ENCODE assay signal across 28 cellular contexts in genomic region chr5:152592416-152592815, GRCh38.
DNase-seq lines count a peak whose midpoint lies in the region; ATAC-seq and TF ChIP-seq lines count a peak whose summit lies in the region.
"Had no signal": no experiment of that assay in that cellular context is flagged by ENCODE, and none has a peak within 500 bp of the region (broad histone marks: within the 10 kb centered on the region; RNA-seq: fewer than 3 reads in every experiment).

No MANE protein-coding gene starts in this region.

- peaks cover 0 to 14% (median 0%) of the 10 kb centered on the region in 3 donors for H3K9me3 ChIP-seq in gastroesophageal sphincter
- H3K9me3 ChIP-seq: neutrophil, psoas muscle, testis, uterus had no signal

- H3K27ac ChIP-seq in RWPE1 (no peak overlapping the region), gastroesophageal sphincter (no peak overlapping the region)
- H3K27ac ChIP-seq: brain microvascular endothelial cell, heart right ventricle, neutrophil, psoas muscle, testis, uterus had no signal

- no peak for ATAC-seq in activated T-helper 17 cell treated with anti-CD3 and anti-CD28 coated beads, Interleukin-2, amount 50 U/mL, for 72 hours (replicated peaks)
- ATAC-seq in HG02885 (IDR thresholded peaks at IDR 0.05; ENCODE audit: poor library complexity, unreplicated experiment): no peak
- no peak for ATAC-seq in gastroesophageal sphincter
- ATAC-seq: activated CD8-positive, alpha-beta memory T cell treated with anti-CD3 and anti-CD28 coated beads, Interleukin-2, amount 10 ng/mL, durations not matched to agents 7 days and 5 days; heart right ventricle; psoas muscle; Right ventricle myocardium inferior; WTC11 had no signal

- H3K36me3 ChIP-seq in gastroesophageal sphincter: no peaks in the 10 kb centered on the region
- H3K36me3 ChIP-seq: brain microvascular endothelial cell, heart right ventricle, neutrophil, uterus had no signal

- no peaks in the 10 kb centered on the region for H3K36me3 Mint-ChIP-seq in type B pancreatic cell
- H3K36me3 Mint-ChIP-seq in activated T-helper 17 cell treated with anti-CD3 and anti-CD28 coated beads, Interleukin-2, amount 50 U/mL, for 72 hours (ENCODE audit: low read depth): no peaks in the 10 kb centered on the region
- H3K36me3 Mint-ChIP-seq: activated CD8-positive, alpha-beta memory T cell treated with anti-CD3 and anti-CD28 coated beads, Interleukin-2, amount 10 ng/mL, durations not matched to agents 7 days and 5 days had no signal

- POLR2A ChIA-PET in RWPE1 (lab: Yijun Ruan, JAX; ENCODE audit: low non-redundant PET): no interaction called here

- H3K4me1 ChIP-seq in gastroesophageal sphincter: no peaks in the 10 kb centered on the region
- H3K4me1 ChIP-seq: heart right ventricle, psoas muscle, testis, uterus had no signal

- 38 to 87% methylated on average over 2 of the region's 2 CpGs for WGBS in gastroesophageal sphincter (ENCODE audit: low coverage in 1 of 2), 2 donors

- no peaks in the 10 kb centered on the region for H3K9me3 Mint-ChIP-seq in type B pancreatic cell
- H3K9me3 Mint-ChIP-seq in activated T-helper 17 cell treated with anti-CD3 and anti-CD28 coated beads, Interleukin-2, amount 50 U/mL, for 72 hours: peaks cover 4% of the 10 kb centered on the region
- H3K9me3 Mint-ChIP-seq: CD4-positive, alpha-beta T cell had no signal

- no peaks in the 10 kb centered on the region for H3K4me1 Mint-ChIP-seq in type B pancreatic cell (ENCODE audit: unreplicated experiment)
- no peaks in the 10 kb centered on the region for H3K4me1 Mint-ChIP-seq in activated T-helper 17 cell treated with anti-CD3 and anti-CD28 coated beads, Interleukin-2, amount 50 U/mL, for 72 hours
- H3K4me1 Mint-ChIP-seq: activated CD8-positive, alpha-beta memory T cell treated with anti-CD3 and anti-CD28 coated beads, Interleukin-2, amount 10 ng/mL, durations not matched to agents 7 days and 5 days had no signal

- TF ChIP-seq EP300 in gastroesophageal sphincter (IDR thresholded peaks at IDR 0.05): no peak

- TF ChIP-seq CTCF in RWPE1 (conservative IDR thresholded peaks at IDR 0.05; ENCODE audit: low read depth) (no peak; the same call in 1 of the 2 replicates), epithelial cell of esophagus (IDR thresholded peaks at IDR 0.05; ENCODE audit: insufficient read depth, low read depth, low read length, missing control alignments) (peak; percentile 33), type B pancreatic cell (conservative IDR thresholded peaks at IDR 0.05) (peak; percentile 35), gastroesophageal sphincter (IDR thresholded peaks at IDR 0.05) (no peak)

- peak; percentile 3 for DNase-seq in NCI-H82 (lab: John Stamatoyannopoulos, UW)
- no peak for DNase-seq in NCI-H82 treated with DMSO at 0.1 percent for 48 hours (lab: John Stamatoyannopoulos, UW; ENCODE audit: unreplicated experiment)
- peak; percentile 7 for DNase-seq in RWPE1 (ENCODE audit: low spot score)
- peak; percentile 16 for DNase-seq in epithelial cell of esophagus (ENCODE audit: low read depth)
- no peak for DNase-seq in type B pancreatic cell (ENCODE audit: extremely low spot score, unreplicated experiment)
- DNase-seq: activated CD8-positive, alpha-beta memory T cell treated with anti-CD3 and anti-CD28 coated beads, Interleukin-2, amount 10 ng/mL, durations not matched to agents 7 days and 5 days; activated naive CD4-positive, alpha-beta T cell treated with Interleukin-2 at 50 U/mL for 16 hours; activated T-cell treated with anti-CD3 and anti-CD28 coated beads, Interleukin-2, amount 50 U/mL, for 48 hours; brain microvascular endothelial cell; CD4-positive, alpha-beta T cell; effector CD8-positive, alpha-beta T cell; heart right ventricle; IMR-90; mesenchymal stem cell; NCI-H1092; NCI-H187; psoas muscle; stimulated activated naive CD4-positive, alpha-beta T cell treated with Interleukin-2 at 50 U/mL for 16 hours; SW 1271; T1000; testis; uterus had no signal

- no peak overlapping the region for H3K27ac Mint-ChIP-seq in type B pancreatic cell
- no peak overlapping the region for H3K27ac Mint-ChIP-seq in activated T-helper 17 cell treated with anti-CD3 and anti-CD28 coated beads, Interleukin-2, amount 50 U/mL, for 72 hours
- H3K27ac Mint-ChIP-seq: activated CD8-positive, alpha-beta memory T cell treated with anti-CD3 and anti-CD28 coated beads, Interleukin-2, amount 10 ng/mL, durations not matched to agents 7 days and 5 days; CD4-positive, alpha-beta T cell; WTC11 had no signal

- no peaks in the 10 kb centered on the region for H3K27me3 ChIP-seq in gastroesophageal sphincter
- H3K27me3 ChIP-seq: brain microvascular endothelial cell, heart right ventricle, neutrophil, testis, uterus had no signal

- CTCF ChIA-PET in RWPE1 (lab: Yijun Ruan, JAX): interaction anchor here (0.7 kb wide), 2 partner anchors 34 to 200 kb away, joined by 3 to 4 read pairs; no protein-coding TSS in a partner anchor

- H3K4me3 ChIP-seq in epithelial cell of esophagus (ENCODE audit: low read length) (no peak overlapping the region), gastroesophageal sphincter (no peak overlapping the region)
- H3K4me3 ChIP-seq: heart right ventricle, psoas muscle, testis, uterus had no signal

- no peaks in the 10 kb centered on the region for H3K27me3 Mint-ChIP-seq in type B pancreatic cell
- no peaks in the 10 kb centered on the region for H3K27me3 Mint-ChIP-seq in activated T-helper 17 cell treated with anti-CD3 and anti-CD28 coated beads, Interleukin-2, amount 50 U/mL, for 72 hours
- H3K27me3 Mint-ChIP-seq: activated CD8-positive, alpha-beta memory T cell treated with anti-CD3 and anti-CD28 coated beads, Interleukin-2, amount 10 ng/mL, durations not matched to agents 7 days and 5 days; CD4-positive, alpha-beta T cell had no signal

- no peak overlapping the region for H3K4me3 Mint-ChIP-seq in type B pancreatic cell
- H3K4me3 Mint-ChIP-seq in activated T-helper 17 cell treated with anti-CD3 and anti-CD28 coated beads, Interleukin-2, amount 50 U/mL, for 72 hours: no peak overlapping the region
- H3K4me3 Mint-ChIP-seq: activated CD8-positive, alpha-beta memory T cell treated with anti-CD3 and anti-CD28 coated beads, Interleukin-2, amount 10 ng/mL, durations not matched to agents 7 days and 5 days; CD4-positive, alpha-beta T cell; WTC11 had no signal

- no peak for TF ChIP-seq POLR2A in gastroesophageal sphincter (IDR thresholded peaks at IDR 0.05)

Comparison
In these comparisons a context has a peak if more than half of its experiments do, and no peak if none do; other contexts are left out.
1. DNase-seq: peak in NCI-H82 (single experiment), RWPE1 (single experiment) and epithelial cell of esophagus (single experiment); none in NCI-H82 treated with DMSO at 0.1 percent for 48 hours (single experiment) and type B pancreatic cell (single experiment).
2. CTCF ChIP-seq: peak in epithelial cell of esophagus (single experiment) and type B pancreatic cell (single experiment); none in RWPE1 (single experiment) and gastroesophageal sphincter (0 of 4).